ENCODE assay signal across 1 cellular context in genomic region chr13:49739498-49740187, GRCh38.
TF ChIP-seq lines count a peak whose summit lies in the region.

No MANE protein-coding gene starts in this region.

TF ChIP-seq in HepG2, 621 proteins besides CTCF, POLR2A, EP300 and RAD21 (continued from another document and continues in another):
- TF ChIP-seq TFAP4 (IDR thresholded peaks at IDR 0.05; ENCODE audit: borderline replicate concordance, low read depth) (no peak), NKX3-1 (CRISPR knock-in tag; IDR thresholded peaks at IDR 0.05) (no peak), CREB3 (CRISPR knock-in tag; IDR thresholded peaks at IDR 0.05) (no peak), ZNF672 (CRISPR knock-in tag; IDR thresholded peaks at IDR 0.05) (no peak), MAF1 (CRISPR knock-in tag; IDR thresholded peaks at IDR 0.05; ENCODE audit: borderline replicate concordance) (no peak), ONECUT2 (CRISPR knock-in tag; IDR thresholded peaks at IDR 0.05) (no peak), SP4 (CRISPR knock-in tag; IDR thresholded peaks at IDR 0.05) (no peak), FOXO1 (CRISPR knock-in tag; IDR thresholded peaks at IDR 0.05) (peak; percentile 60; the same call in 1 of the 2 replicates), ZNF614 (CRISPR knock-in tag; IDR thresholded peaks at IDR 0.05; ENCODE audit: borderline replicate concordance) (0 out of 2 replicates have a peak, but pooled peaks have one; percentile 40), SATB2 (CRISPR knock-in tag; IDR thresholded peaks at IDR 0.05) (0 out of 2 replicates have a peak, but pooled peaks have one; percentile 18), ZBTB39 (CRISPR knock-in tag; IDR thresholded peaks at IDR 0.05) (no peak), ZFP36L2 (CRISPR knock-in tag; IDR thresholded peaks at IDR 0.05) (no peak), ZNF704 (CRISPR knock-in tag; IDR thresholded peaks at IDR 0.05; ENCODE audit: borderline replicate concordance) (no peak), TOE1 (CRISPR knock-in tag; IDR thresholded peaks at IDR 0.05) (0 out of 2 replicates have a peak, but pooled peaks have one; percentile 38), PATZ1 (CRISPR knock-in tag; IDR thresholded peaks at IDR 0.05) (peak; percentile 15; the same call in 1 of the 2 replicates), ZNF775 (CRISPR knock-in tag; IDR thresholded peaks at IDR 0.05; ENCODE audit: borderline replicate concordance) (no peak), MAX (IDR thresholded peaks at IDR 0.05) (no peak), CEBPG (CRISPR knock-in tag; IDR thresholded peaks at IDR 0.05) (0 out of 2 replicates have a peak, but pooled peaks have one; percentile 29), MLX (CRISPR knock-in tag; IDR thresholded peaks at IDR 0.05) (0 out of 2 replicates have a peak, but pooled peaks have one; percentile 24), RERE (CRISPR knock-in tag; IDR thresholded peaks at IDR 0.05; ENCODE audit: low read depth) (peak; percentile 97), HNF4A (CRISPR knock-in tag; IDR thresholded peaks at IDR 0.05) (peak; percentile 66), HMG20B (CRISPR knock-in tag; conservative IDR thresholded peaks at IDR 0.05) (peak; percentile 90; the same call in 1 of the 2 replicates), ZSCAN25 (CRISPR knock-in tag; IDR thresholded peaks at IDR 0.05) (no peak), TBL1XR1 (IDR thresholded peaks at IDR 0.05; ENCODE audit: borderline replicate concordance, low read length, partially characterized antibody) (no peak), BRD4 (CRISPR knock-in tag; IDR thresholded peaks at IDR 0.05) (no peak), RFX5 (IDR thresholded peaks at IDR 0.05; ENCODE audit: low read depth, low read length) (no peak), PBX2 (CRISPR knock-in tag; IDR thresholded peaks at IDR 0.05) (peak; percentile 70), TEAD2 (CRISPR knock-in tag; IDR thresholded peaks at IDR 0.05) (no peak), RFXANK (CRISPR knock-in tag; IDR thresholded peaks at IDR 0.05) (no peak), ZNF136 (CRISPR knock-in tag; IDR thresholded peaks at IDR 0.05; ENCODE audit: low read depth) (no peak), PAX8 (CRISPR knock-in tag; IDR thresholded peaks at IDR 0.05; ENCODE audit: borderline replicate concordance) (no peak), NR2C2 (CRISPR knock-in tag; IDR thresholded peaks at IDR 0.05; ENCODE audit: borderline replicate concordance) (no peak), RNF219 (CRISPR knock-in tag; IDR thresholded peaks at IDR 0.05) (no peak), HMG20A (CRISPR knock-in tag; IDR thresholded peaks at IDR 0.05; ENCODE audit: borderline replicate concordance) (peak; percentile 84; the same call in 1 of the 2 replicates), TCF7L2 (IDR thresholded peaks at IDR 0.05; ENCODE audit: low read depth, low read length) (0 out of 2 replicates have a peak, but pooled peaks have one; percentile 45), ATF2 (CRISPR knock-in tag; IDR thresholded peaks at IDR 0.05) (peak; percentile 68), ZNF737 (CRISPR knock-in tag; IDR thresholded peaks at IDR 0.05; ENCODE audit: borderline replicate concordance) (no peak), NR2F1 (CRISPR knock-in tag; IDR thresholded peaks at IDR 0.05) (peak in 1 of 2 experiments; percentile 15; a peak in 1 of 4 replicates), ARID3A (IDR thresholded peaks at IDR 0.05; ENCODE audit: low read depth, low read length) (peak; percentile 44; the same call in 1 of the 2 replicates), ZNF772 (CRISPR knock-in tag; IDR thresholded peaks at IDR 0.05) (peak; percentile 51; the same call in 1 of the 2 replicates)
